In the genomic region with DNA sequence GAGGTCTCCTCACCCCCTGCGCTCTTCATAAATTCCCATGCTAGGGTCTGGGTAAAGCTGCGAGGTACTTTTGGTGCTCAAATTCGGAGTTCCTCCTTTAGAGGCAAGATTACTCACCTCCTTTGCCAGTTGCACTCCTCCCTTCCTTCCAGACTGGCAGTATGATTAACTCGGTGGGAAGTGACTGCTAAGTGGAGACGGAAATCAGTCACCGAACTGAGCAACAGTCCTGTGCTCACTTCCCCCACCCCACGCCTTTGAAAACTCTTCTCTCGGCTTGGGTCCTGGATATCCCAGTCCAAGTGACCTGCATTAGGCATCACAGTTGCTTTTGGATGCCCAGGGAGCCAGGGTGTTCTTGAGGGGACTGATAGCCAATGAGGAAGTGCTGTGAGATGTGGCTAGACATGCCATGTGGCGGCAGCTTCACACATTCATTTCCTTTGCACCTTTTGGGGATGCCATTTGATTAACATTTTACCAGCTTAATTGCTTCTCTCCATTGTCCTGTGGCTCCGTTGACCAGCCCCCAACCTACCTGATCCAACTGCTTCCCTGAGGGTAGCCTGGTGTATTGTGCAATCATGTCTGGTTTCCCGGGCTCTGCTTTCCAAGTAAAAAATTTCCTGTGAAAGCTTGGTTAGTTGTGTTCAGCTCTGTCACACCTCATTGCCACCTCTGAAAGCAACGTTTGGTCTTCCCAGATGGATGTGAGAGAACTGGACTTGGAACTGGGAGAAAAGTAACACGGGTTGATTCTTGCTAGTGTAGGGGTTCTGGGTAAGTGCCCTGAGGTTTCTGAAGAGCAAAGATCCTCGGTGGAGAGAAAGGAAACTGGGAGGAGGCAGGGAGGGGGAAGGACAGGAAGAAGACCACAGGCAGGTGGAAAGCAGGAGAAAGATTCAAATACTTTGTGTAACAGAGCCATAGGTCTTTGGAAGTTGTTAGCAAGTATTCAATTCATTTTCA, we compare ENCODE assay signal across 1 cellular context.
TF ChIP-seq lines count a peak whose summit lies in the region.

No MANE protein-coding gene starts in this region.

TF ChIP-seq in K562, 482 proteins besides CTCF, POLR2A, EP300 and RAD21 (continued from another document):
- TF ChIP-seq ZNF311 (CRISPR knock-in tag; IDR thresholded peaks at IDR 0.05) (no peak), FOSL1 (tag; conservative IDR thresholded peaks at IDR 0.05) (no peak), FOXM1 (IDR thresholded peaks at IDR 0.05; ENCODE audit: low read depth) (no peak), FOXM1 (CRISPR knock-in tag; IDR thresholded peaks at IDR 0.05; ENCODE audit: low read depth) (no peak), SAP30 (IDR thresholded peaks at IDR 0.05; ENCODE audit: borderline replicate concordance, insufficient read depth, low read depth, low read length, poor library complexity, severe bottlenecking) (peak; percentile 4), CREM (IDR thresholded peaks at IDR 0.05; ENCODE audit: low read depth) (0 out of 2 replicates have a peak, but pooled peaks have one; percentile 2), SMAD4 (CRISPR knock-in tag; conservative IDR thresholded peaks at IDR 0.05) (0 out of 2 replicates have a peak, but pooled peaks have one; percentile 15), SPI1 (IDR thresholded peaks at IDR 0.05; ENCODE audit: borderline replicate concordance, low read depth, low read length) (peak; percentile 90), CEBPG (CRISPR knock-in tag; IDR thresholded peaks at IDR 0.05) (peak; percentile 72), CEBPG (tag; conservative IDR thresholded peaks at IDR 0.05 in 1 of 2, IDR thresholded peaks at IDR 0.05 in 1 of 2) (peak; percentile 84 to 93), ZNF263 (CRISPR knock-in tag; IDR thresholded peaks at IDR 0.05; ENCODE audit: borderline replicate concordance) (no peak), ARID3B (CRISPR knock-in tag; IDR thresholded peaks at IDR 0.05; ENCODE audit: borderline replicate concordance) (no peak), FOS (IDR thresholded peaks at IDR 0.05; ENCODE audit: extremely low read depth, insufficient read length) (no peak), BRF1 (IDR thresholded peaks at IDR 0.05; ENCODE audit: borderline replicate concordance, extremely low read depth, insufficient read length) (no peak), CBX5 (IDR thresholded peaks at IDR 0.05; ENCODE audit: borderline replicate concordance, low read depth) (no peak), CEBPB (tag; IDR thresholded peaks at IDR 0.05) (peak; percentile 98), ETV1 (tag; conservative IDR thresholded peaks at IDR 0.05; ENCODE audit: low read depth) (0 out of 2 replicates have a peak, but pooled peaks have one; percentile 6), PREB (CRISPR knock-in tag; IDR thresholded peaks at IDR 0.05) (no peak), ZNF592 (IDR thresholded peaks at IDR 0.05) (no peak), RBBP5 (IDR thresholded peaks at IDR 0.05; ENCODE audit: borderline replicate concordance, insufficient read depth, low read length, poor library complexity, severe bottlenecking) (peak; percentile 8), GATA2 (CRISPR knock-in tag; IDR thresholded peaks at IDR 0.05) (no peak), ELF2 (CRISPR knock-in tag; IDR thresholded peaks at IDR 0.05) (no peak), ZBTB34 (CRISPR knock-in tag; IDR thresholded peaks at IDR 0.05) (no peak), MGA (IDR thresholded peaks at IDR 0.05) (peak; percentile 7; the same call in 1 of the 2 replicates)
- TF ChIP-seq, protein P1, sequence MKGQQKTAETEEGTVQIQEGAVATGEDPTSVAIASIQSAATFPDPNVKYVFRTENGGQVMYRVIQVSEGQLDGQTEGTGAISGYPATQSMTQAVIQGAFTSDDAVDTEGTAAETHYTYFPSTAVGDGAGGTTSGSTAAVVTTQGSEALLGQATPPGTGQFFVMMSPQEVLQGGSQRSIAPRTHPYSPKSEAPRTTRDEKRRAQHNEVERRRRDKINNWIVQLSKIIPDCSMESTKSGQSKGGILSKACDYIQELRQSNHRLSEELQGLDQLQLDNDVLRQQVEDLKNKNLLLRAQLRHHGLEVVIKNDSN (CRISPR knock-in tag; IDR thresholded peaks at IDR 0.05), result no peak
- TF ChIP-seq, protein P2, sequence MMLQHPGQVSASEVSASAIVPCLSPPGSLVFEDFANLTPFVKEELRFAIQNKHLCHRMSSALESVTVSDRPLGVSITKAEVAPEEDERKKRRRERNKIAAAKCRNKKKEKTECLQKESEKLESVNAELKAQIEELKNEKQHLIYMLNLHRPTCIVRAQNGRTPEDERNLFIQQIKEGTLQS (IDR thresholded peaks at IDR 0.05), result 0 out of 2 replicates have a peak, but pooled peaks have one; percentile 23
- TF ChIP-seq, protein P2 (CRISPR knock-in tag; conservative IDR thresholded peaks at IDR 0.05), result no peak
